25 cellular contexts compared by ENCODE assay signal in genomic region chr5:82765765-82766164, GRCh38.
A peak's percentile ranks its signal among the peaks of the same experiment; 100 is the strongest.
DNase-seq lines count a peak whose midpoint lies in the region; ATAC-seq lines count a peak whose summit lies in the region.
"Had no signal": no experiment of that assay in that cellular context is flagged by ENCODE, and none has a peak within 500 bp of the region (broad histone marks: within the 10 kb centered on the region; RNA-seq: fewer than 3 reads in every experiment).

No MANE protein-coding gene starts in this region.

- H3K4me3 ChIP-seq in adipocyte (ENCODE audit: low read length) (no peak overlapping the region), neuron (ENCODE audit: low read length) (no peak overlapping the region)
- H3K4me3 ChIP-seq: GM12878, GM23338, SJCRH30 had no signal

- H3K4me1 ChIP-seq in adipocyte (ENCODE audit: control insufficient read depth, insufficient read depth, low read length) (no peaks in the 10 kb centered on the region), neuron (ENCODE audit: insufficient read depth, low read length) (no peaks in the 10 kb centered on the region)
- H3K4me1 ChIP-seq: SJCRH30 had no signal

- no peak overlapping the region for H3K9ac ChIP-seq in adipocyte (ENCODE audit: low read length)

- H3K9me3 ChIP-seq in adipocyte (ENCODE audit: control insufficient read depth, low read length) (no peaks in the 10 kb centered on the region), neuron (ENCODE audit: low read length) (peaks cover 4% of the 10 kb centered on the region)
- H3K9me3 ChIP-seq: SJCRH30 had no signal

- DNase-seq in adipocyte (ENCODE audit: low read depth) (peak; percentile 38), left lobe of liver (ENCODE audit: low spot score) (no peak), hepatic stellate cell (ENCODE audit: low spot score) (no peak), SHP77 (lab: John Stamatoyannopoulos, UW) (no peak), NCI-H2029 treated with DMSO at 0.1 percent for 48 hours (lab: John Stamatoyannopoulos, UW) (no peak)
- DNase-seq: C1 segment of cervical spinal cord; CD4-positive, alpha-beta memory T cell; EL; GDM1; HCEC 1CT; Karpas-422; MV-4-11; NCI-H1105; NCI-H1436 treated with DMSO at 0.1 percent for 48 hours; NCI-H187 treated with DMSO at 0.1 percent for 48 hours; NCI-H2107; NCI-H446; NCI-H524 treated with DMSO at 0.1 percent for 48 hours; NCI-H774; SJCRH30 had no signal

- peak overlapping the region; percentile 13 for H2AFZ ChIP-seq in neuron (ENCODE audit: low read depth, low read length)
- H2AFZ ChIP-seq: GM23338 had no signal

- H3K36me3 ChIP-seq in adipocyte (ENCODE audit: control insufficient read depth, insufficient read depth, low read length, severe bottlenecking) (no peaks in the 10 kb centered on the region), neuron (ENCODE audit: insufficient read depth, low read length) (no peaks in the 10 kb centered on the region)
- H3K36me3 ChIP-seq: SJCRH30 had no signal

- H3K27me3 ChIP-seq in adipocyte (replicated peaks; ENCODE audit: control insufficient read depth, insufficient read depth, low read length), result no peaks in the 10 kb centered on the region
- no peaks in the 10 kb centered on the region for H3K27me3 ChIP-seq in neuron (ENCODE audit: insufficient read depth, low read length)
- H3K27me3 ChIP-seq: SJCRH30 had no signal

- ATAC-seq in left lobe of liver, result peak; percentile 79
- ATAC-seq in HG02970 (IDR thresholded peaks at IDR 0.05; ENCODE audit: low FRiP score, unreplicated experiment), result no peak
- ATAC-seq: GM12878, GM23338, SK-N-SH treated with all-trans-retinoic acid at 6 μM for 48 hours had no signal
